ENCODE assay signal across 15 cellular contexts in genomic region chr4:84855774-84856173, GRCh38.
DNase-seq lines count a peak whose midpoint lies in the region; ATAC-seq and TF ChIP-seq lines count a peak whose summit lies in the region.
"Had no signal": no experiment of that assay in that cellular context is flagged by ENCODE, and none has a peak within 500 bp of the region (broad histone marks: within the 10 kb centered on the region; RNA-seq: fewer than 3 reads in every experiment).

No MANE protein-coding gene starts in this region.

- H3K9me3 ChIP-seq in BE2C, result no peaks in the 10 kb centered on the region
- H3K9me3 ChIP-seq: Peyer's patch, spleen, transverse colon had no signal

- ATAC-seq in sciatic nerve, result peak; percentile 69
- no peak for ATAC-seq in HG03354 (IDR thresholded peaks at IDR 0.05; ENCODE audit: poor library complexity, severe bottlenecking, unreplicated experiment)
- ATAC-seq: K562 had no signal

- intact Hi-C loops in sciatic nerve (cut with DNase I), result no loop called here

- peak in 2 of 3 experiments; percentile 43 to 82 for DNase-seq in NCI-H1417 (lab: John Stamatoyannopoulos, UW)
- DNase-seq in NCI-H1417 treated with DMSO at 0.1 percent for 48 hours (lab: John Stamatoyannopoulos, UW), result no peak
- peak; percentile 44 for DNase-seq in astrocyte of the hippocampus (ENCODE audit: low read depth, low spot score)
- peak; percentile 69 for DNase-seq in inferior parietal cortex (ENCODE audit: extremely low spot score)
- no peak for DNase-seq in sciatic nerve (ENCODE audit: low spot score)
- no peak for DNase-seq in NCI-H1436 treated with DMSO at 0.1 percent for 48 hours (lab: John Stamatoyannopoulos, UW)
- DNase-seq in BE2C, result no peak
- DNase-seq: Calu3, naive B cell, NCI-H2107, Peyer's patch, spleen, transverse colon had no signal

- H3K4me3 ChIP-seq in BE2C (ENCODE audit: low read depth, low read length), result no peak overlapping the region
- H3K4me3 ChIP-seq: K562, Peyer's patch, spleen, transverse colon had no signal

- H3K4me1 ChIP-seq in BE2C, result peaks cover 8% of the 10 kb centered on the region
- H3K4me1 ChIP-seq: Peyer's patch, spleen, transverse colon had no signal

- H3K27me3 ChIP-seq in BE2C, result no peaks in the 10 kb centered on the region
- H3K27me3 ChIP-seq: Peyer's patch, spleen, transverse colon had no signal

- no peak for TF ChIP-seq CTCF in BE2C (IDR thresholded peaks at IDR 0.05; ENCODE audit: low read depth, low read length)

- H3K36me3 ChIP-seq in BE2C, result 0 out of 2 replicates have a peak, but pooled peaks cover 3% of the 10 kb centered on the region
- H3K36me3 ChIP-seq: transverse colon had no signal

Comparison
In these comparisons a context has a peak if more than half of its experiments do, and no peak if none do; other contexts are left out.
1. DNase-seq: peak in NCI-H1417 (2 of 3), astrocyte of the hippocampus (single experiment) and inferior parietal cortex (single experiment); none in NCI-H1417 treated with DMSO at 0.1 percent for 48 hours (single experiment), sciatic nerve (single experiment), NCI-H1436 treated with DMSO at 0.1 percent for 48 hours (single experiment) and BE2C (single experiment).